Comparison of ENCODE assay signal across 9 cellular contexts in genomic region chr11:34243620-34244493, GRCh38.
DNase-seq lines count a peak whose midpoint lies in the region; ATAC-seq, FAIRE-seq and TF ChIP-seq lines count a peak whose summit lies in the region.
"Had no signal": no experiment of that assay in that cellular context is flagged by ENCODE, and none has a peak within 500 bp of the region (broad histone marks: within the 10 kb centered on the region; RNA-seq: fewer than 3 reads in every experiment).

No MANE protein-coding gene starts in this region.

- peak overlapping the region; percentile 77 for H3K27ac ChIP-seq in trophoblast cell (ENCODE audit: low read depth, low read length)
- H3K27ac ChIP-seq: C4-2B had no signal

- peaks cover 10% of the 10 kb centered on the region for H3K79me1 ChIP-seq in trophoblast cell (ENCODE audit: low read length)

- H2BK5ac ChIP-seq in trophoblast cell (ENCODE audit: low read depth, low read length, poor library complexity): no peak overlapping the region

- H3K9ac ChIP-seq in trophoblast cell (ENCODE audit: low read length): no peak overlapping the region

- WGBS in trophoblast cell (ENCODE audit: extremely low coverage, insufficient coverage, insufficient read length): no CpG with 5 or more reads among the region's 7 CpGs

- no peak overlapping the region for H2AFZ ChIP-seq in trophoblast cell (ENCODE audit: insufficient read depth, low read length, poor library complexity)

- H3K4me3 ChIP-seq in bronchial epithelial cell (ENCODE audit: low read depth, low read length): no peak overlapping the region
- no peak overlapping the region for H3K4me3 ChIP-seq in trophoblast cell (ENCODE audit: low read depth, low read length)

- TF ChIP-seq CTCF in bronchial epithelial cell (IDR thresholded peaks at IDR 0.05; ENCODE audit: insufficient read depth, low read length, severe bottlenecking): no peak

- no peak overlapping the region for H2BK12ac ChIP-seq in trophoblast cell (ENCODE audit: low read length)

- peaks cover 2% of the 10 kb centered on the region for H3K79me2 ChIP-seq in trophoblast cell (ENCODE audit: control insufficient read depth, insufficient read depth, low read length, poor library complexity)

- no peak for FAIRE-seq in bronchial epithelial cell (lab: Jason Lieb, UNC)

- H3K27me3 ChIP-seq in bronchial epithelial cell (ENCODE audit: control insufficient read depth, insufficient read depth, low read length) (no peaks in the 10 kb centered on the region), trophoblast cell (ENCODE audit: insufficient read depth, low read length) (no peaks in the 10 kb centered on the region)

- no peak overlapping the region for H3K4ac ChIP-seq in trophoblast cell (ENCODE audit: low read depth, low read length)

- H4K12ac ChIP-seq in trophoblast cell (ENCODE audit: low read depth, low read length): no peak overlapping the region

- H4K91ac ChIP-seq in trophoblast cell (ENCODE audit: low read depth, low read length): peak overlapping the region; percentile 62

- no peak overlapping the region for H3K14ac ChIP-seq in trophoblast cell (ENCODE audit: low read length)

- DNase-seq in activated CD8-positive, alpha-beta memory T cell treated with anti-CD3 and anti-CD28 coated beads for 24 hours: peak; percentile 73
- no peak for DNase-seq in activated CD8-positive, alpha-beta memory T cell treated with anti-CD3 and anti-CD28 coated beads, Interleukin-2, amount 50 U/mL, for 4 hours
- DNase-seq in NCI-H460 (ENCODE audit: extremely low read depth, low read depth) (peak; percentile 55), bronchial epithelial cell (ENCODE audit: low read depth) (peak; percentile 92), trophoblast cell (peak; percentile 82 to 87), NAMALWA (ENCODE audit: low spot score) (no peak), RPMI8226 (no peak)

- no peak overlapping the region for H2AK5ac ChIP-seq in trophoblast cell (ENCODE audit: low read length)

- H3K9me3 ChIP-seq in trophoblast cell (ENCODE audit: insufficient read depth, low read depth, low read length): no peaks in the 10 kb centered on the region

- ATAC-seq in HG02642 (IDR thresholded peaks at IDR 0.05; ENCODE audit: poor library complexity, unreplicated experiment): peak; percentile 68

- no peaks in the 10 kb centered on the region for H3K36me3 ChIP-seq in bronchial epithelial cell (ENCODE audit: control insufficient read depth, insufficient read depth, low read length)
- H3K36me3 ChIP-seq in trophoblast cell (ENCODE audit: control insufficient read depth in 1 of 2, insufficient read depth in 2 of 2, low read length in 2 of 2): no peaks in the 10 kb centered on the region

- no peak overlapping the region for H3K4me2 ChIP-seq in trophoblast cell (ENCODE audit: low read length)

- no peak overlapping the region for H2BK120ac ChIP-seq in trophoblast cell (ENCODE audit: insufficient read depth, low read length, poor library complexity)

- H3K23ac ChIP-seq in trophoblast cell (ENCODE audit: low read length): no peak overlapping the region

- no peak overlapping the region for H3K18ac ChIP-seq in trophoblast cell (ENCODE audit: low read length)

- peaks cover 15 to 26% of the 10 kb centered on the region in 2 experiments for H3K4me1 ChIP-seq in trophoblast cell (ENCODE audit: control insufficient read depth in 1 of 2, insufficient read depth in 2 of 2, low read length in 2 of 2)

- H4K8ac ChIP-seq in trophoblast cell (ENCODE audit: low read depth, low read length): no peak overlapping the region

Comparison
In these comparisons a context has a peak if more than half of its experiments do, and no peak if none do; other contexts are left out.
1. DNase-seq: peak in activated CD8-positive, alpha-beta memory T cell treated with anti-CD3 and anti-CD28 coated beads for 24 hours (single experiment), NCI-H460 (single experiment), bronchial epithelial cell (single experiment) and trophoblast cell (2 of 2); none in activated CD8-positive, alpha-beta memory T cell treated with anti-CD3 and anti-CD28 coated beads, Interleukin-2, amount 50 U/mL, for 4 hours (single experiment), NAMALWA (single experiment) and RPMI8226 (single experiment).